7 cellular contexts compared by ENCODE assay signal in genomic region chr1:206224190-206224776, GRCh38. TPM values are rescaled to one million over a fixed set of nuclear protein-coding genes. Genes with fewer than 3 reads are reported as not detected.
DNase-seq lines count a peak whose midpoint lies in the region; ATAC-seq, FAIRE-seq and TF ChIP-seq lines count a peak whose summit lies in the region.
"Not testable (repeated sequence)": the region's sequence is repeated elsewhere in the genome, so short reads cannot be mapped to it uniquely, and the experiment has no call there.

No MANE protein-coding gene starts in this region.

- not testable (repeated sequence) for H3K9me3 ChIP-seq in mammary epithelial cell (replicated peaks; ENCODE audit: insufficient read depth, low read length)

- not testable (repeated sequence) for H3K27ac Mint-ChIP-seq in activated CD8-positive, alpha-beta memory T cell treated with anti-CD3 and anti-CD28 coated beads, Interleukin-2, amount 10 ng/mL, durations not matched to agents 7 days and 5 days; stimulated activated effector memory CD8-positive, alpha-beta T cell treated with anti-CD3 and anti-CD28 coated beads, Interleukin-12 subunit alpha, Interleukin-12 subunit beta, amount 100 ng/mL, for 72 hours
- H3K27ac Mint-ChIP-seq in activated T-helper 2 cell treated with anti-CD3 and anti-CD28 coated beads, Interferon-gamma antibody, Interleukin-2, Interleukin-4, amounts not matched to agents 10 μg/mL and 5 μg/mL and 100 μg/mL, durations not matched to agents 14 hours and 24 hours and 36 hours = peak overlapping the region; percentile 76

- not testable (repeated sequence) for H3K36me3 Mint-ChIP-seq in activated CD8-positive, alpha-beta memory T cell treated with anti-CD3 and anti-CD28 coated beads, Interleukin-2, amount 10 ng/mL, durations not matched to agents 7 days and 5 days; activated T-helper 2 cell treated with anti-CD3 and anti-CD28 coated beads, Interferon-gamma antibody, Interleukin-2, Interleukin-4, amounts not matched to agents 10 μg/mL and 5 μg/mL and 100 μg/mL, durations not matched to agents 14 hours and 24 hours and 36 hours (ENCODE audit: low read depth); stimulated activated effector memory CD8-positive, alpha-beta T cell treated with anti-CD3 and anti-CD28 coated beads, Interleukin-12 subunit alpha, Interleukin-12 subunit beta, amount 100 ng/mL, for 72 hours

- not testable (repeated sequence) for H3K36me3 ChIP-seq in mammary epithelial cell (ENCODE audit: insufficient read depth, low read length)

- H3K9ac ChIP-seq in mammary epithelial cell (ENCODE audit: insufficient read depth, low read length) = not testable (repeated sequence)

- FAIRE-seq in RCC 7860 (lab: Jason Lieb, UNC) = peak; percentile 63

- dilution Hi-C loops in mammary epithelial cell (cut with HindIII; ENCODE audit: low sequenced_read_pairs) = not testable (repeated sequence)

- DNase-seq in EH (ENCODE audit: low read depth) (peak; percentile 1), RCC 7860 (ENCODE audit: low spot score) (peak; percentile 11), mammary epithelial cell (peak; percentile 16), kidney tubule cell (ENCODE audit: low spot score) (peak; percentile 1)
- DNase-seq in activated CD8-positive, alpha-beta memory T cell treated with anti-CD3 and anti-CD28 coated beads, Interleukin-2, amount 10 ng/mL, durations not matched to agents 7 days and 5 days; activated T-helper 2 cell treated with anti-CD3 and anti-CD28 coated beads, Interferon-gamma antibody, Interleukin-2, Interleukin-4, amounts not matched to agents 10 μg/mL and 5 μg/mL and 100 μg/mL, durations not matched to agents 14 hours and 24 hours and 36 hours (ENCODE audit: low spot score); stimulated activated effector memory CD8-positive, alpha-beta T cell treated with anti-CD3 and anti-CD28 coated beads, Interleukin-12 subunit alpha, Interleukin-12 subunit beta, amount 100 ng/mL, for 72 hours (ENCODE audit: low spot score in 2 of 2): not testable (repeated sequence)

- not testable (repeated sequence) for H3K4me3 ChIP-seq in mammary epithelial cell (replicated peaks in 1 of 3; ENCODE audit: insufficient read depth in 1 of 3, low read depth in 2 of 3, low read length in 3 of 3)

- not testable (repeated sequence) for H3K4me1 ChIP-seq in mammary epithelial cell (ENCODE audit: insufficient read depth, low read length)

- WGBS in mammary epithelial cell (ENCODE audit: low coverage, missing lambda C conversion rate) = 100% methylated on average over 1 of the region's 6 CpGs

- intact Hi-C loops in activated T-helper 2 cell treated with anti-CD3 and anti-CD28 coated beads, Interferon-gamma antibody, Interleukin-2, Interleukin-4, amounts not matched to agents 10 μg/mL and 5 μg/mL and 100 μg/mL, durations not matched to agents 14 hours and 24 hours and 36 hours (cut with micrococcal nuclease); mammary epithelial cell (cut with micrococcal nuclease): not testable (repeated sequence)

- CTCF ChIA-PET in activated CD8-positive, alpha-beta memory T cell treated with anti-CD3 and anti-CD28 coated beads, Interleukin-2, amount 10 ng/mL, durations not matched to agents 7 days and 5 days (lab: Charles Lee); mammary epithelial cell (lab: Charles Lee; ENCODE audit: low non-redundant PET): not testable (repeated sequence)

- TF ChIP-seq CTCF in mammary epithelial cell (conservative IDR thresholded peaks at IDR 0.05 in 1 of 2, IDR thresholded peaks at IDR 0.05 in 1 of 2; ENCODE audit: extremely low read depth in 1 of 2, insufficient read depth in 1 of 2, low read depth in 1 of 2, low read length in 2 of 2) = not testable (repeated sequence)

- not testable (repeated sequence) for H3K27me3 Mint-ChIP-seq in activated CD8-positive, alpha-beta memory T cell treated with anti-CD3 and anti-CD28 coated beads, Interleukin-2, amount 10 ng/mL, durations not matched to agents 7 days and 5 days; activated T-helper 2 cell treated with anti-CD3 and anti-CD28 coated beads, Interferon-gamma antibody, Interleukin-2, Interleukin-4, amounts not matched to agents 10 μg/mL and 5 μg/mL and 100 μg/mL, durations not matched to agents 14 hours and 24 hours and 36 hours (ENCODE audit: low read depth)

- H3K4me2 ChIP-seq in mammary epithelial cell (ENCODE audit: insufficient read depth, low read depth, low read length) = not testable (repeated sequence)

- BruUV-seq in mammary epithelial cell (replicated peaks; lab: Mats Ljungman, UMichigan) = not testable (repeated sequence)

- H3K4me1 Mint-ChIP-seq in activated CD8-positive, alpha-beta memory T cell treated with anti-CD3 and anti-CD28 coated beads, Interleukin-2, amount 10 ng/mL, durations not matched to agents 7 days and 5 days; activated T-helper 2 cell treated with anti-CD3 and anti-CD28 coated beads, Interferon-gamma antibody, Interleukin-2, Interleukin-4, amounts not matched to agents 10 μg/mL and 5 μg/mL and 100 μg/mL, durations not matched to agents 14 hours and 24 hours and 36 hours (ENCODE audit: low read depth); stimulated activated effector memory CD8-positive, alpha-beta T cell treated with anti-CD3 and anti-CD28 coated beads, Interleukin-12 subunit alpha, Interleukin-12 subunit beta, amount 100 ng/mL, for 72 hours: not testable (repeated sequence)

- not testable (repeated sequence) for H3K4me3 Mint-ChIP-seq in activated CD8-positive, alpha-beta memory T cell treated with anti-CD3 and anti-CD28 coated beads, Interleukin-2, amount 10 ng/mL, durations not matched to agents 7 days and 5 days; activated T-helper 2 cell treated with anti-CD3 and anti-CD28 coated beads, Interferon-gamma antibody, Interleukin-2, Interleukin-4, amounts not matched to agents 10 μg/mL and 5 μg/mL and 100 μg/mL, durations not matched to agents 14 hours and 24 hours and 36 hours (ENCODE audit: low read depth); stimulated activated effector memory CD8-positive, alpha-beta T cell treated with anti-CD3 and anti-CD28 coated beads, Interleukin-12 subunit alpha, Interleukin-12 subunit beta, amount 100 ng/mL, for 72 hours

- H3K27me3 ChIP-seq in mammary epithelial cell (ENCODE audit: insufficient read depth, low read length) = not testable (repeated sequence)

- in situ Hi-C loops in mammary epithelial cell (cut with MboI; ENCODE audit: low sequenced_read_pairs in 2 of 2) = not testable (repeated sequence)

- peak; percentile 27 for ATAC-seq in activated CD8-positive, alpha-beta memory T cell treated with anti-CD3 and anti-CD28 coated beads, Interleukin-2, amount 10 ng/mL, durations not matched to agents 7 days and 5 days
- ATAC-seq in stimulated activated effector memory CD8-positive, alpha-beta T cell treated with anti-CD3 and anti-CD28 coated beads, Interleukin-12 subunit alpha, Interleukin-12 subunit beta, amount 100 ng/mL, for 72 hours = peak; percentile 61

- H4K20me1 ChIP-seq in mammary epithelial cell (ENCODE audit: insufficient read depth, low read length) = not testable (repeated sequence)

- H2AFZ ChIP-seq in mammary epithelial cell (ENCODE audit: low read depth, low read length) = not testable (repeated sequence)

- H3K27ac ChIP-seq in mammary epithelial cell (ENCODE audit: insufficient read depth, low read depth, low read length) = not testable (repeated sequence)

- not testable (repeated sequence) for H3K9me3 Mint-ChIP-seq in activated CD8-positive, alpha-beta memory T cell treated with anti-CD3 and anti-CD28 coated beads, Interleukin-2, amount 10 ng/mL, durations not matched to agents 7 days and 5 days (ENCODE audit: low read depth); activated T-helper 2 cell treated with anti-CD3 and anti-CD28 coated beads, Interferon-gamma antibody, Interleukin-2, Interleukin-4, amounts not matched to agents 10 μg/mL and 5 μg/mL and 100 μg/mL, durations not matched to agents 14 hours and 24 hours and 36 hours; stimulated activated effector memory CD8-positive, alpha-beta T cell treated with anti-CD3 and anti-CD28 coated beads, Interleukin-12 subunit alpha, Interleukin-12 subunit beta, amount 100 ng/mL, for 72 hours

- H3K79me2 ChIP-seq in mammary epithelial cell (ENCODE audit: insufficient read depth, low read length) = not testable (repeated sequence)

RNA-seq across cellular contexts. Expression of gene SRGAP2, which starts 20.9 kb away (rescaled TPM):
- total RNA-seq in activated CD8-positive, alpha-beta memory T cell treated with anti-CD3 and anti-CD28 coated beads, Interleukin-2, amount 10 ng/mL, durations not matched to agents 7 days and 5 days = 100 to 1,000 TPM; 124 to 130 TPM
- total RNA-seq in activated T-helper 2 cell treated with anti-CD3 and anti-CD28 coated beads, Interferon-gamma antibody, Interleukin-2, Interleukin-4, amounts not matched to agents 10 μg/mL and 5 μg/mL and 100 μg/mL, durations not matched to agents 14 hours and 24 hours and 36 hours = 142 and 157 TPM in 2 replicates
- total RNA-seq in mammary epithelial cell = 10 to 100 TPM; 47.0 to 59.7 TPM
- polyA plus RNA-seq in mammary epithelial cell = 7.1 TPM
- 65.7 TPM for polyA minus RNA-seq in mammary epithelial cell

RNA-seq across cellular contexts. Expression of gene FAM72A, which starts 21.6 kb away (rescaled TPM):
- total RNA-seq in activated CD8-positive, alpha-beta memory T cell treated with anti-CD3 and anti-CD28 coated beads, Interleukin-2, amount 10 ng/mL, durations not matched to agents 7 days and 5 days = 10 to 100 TPM; 36.3 to 37.4 TPM
- total RNA-seq in activated T-helper 2 cell treated with anti-CD3 and anti-CD28 coated beads, Interferon-gamma antibody, Interleukin-2, Interleukin-4, amounts not matched to agents 10 μg/mL and 5 μg/mL and 100 μg/mL, durations not matched to agents 14 hours and 24 hours and 36 hours = 28.2 and 29.5 TPM in 2 replicates
- 1 to 10 TPM; 1.5 to 7.4 TPM for total RNA-seq in mammary epithelial cell
- polyA plus RNA-seq in mammary epithelial cell = 5.2 TPM
- polyA minus RNA-seq in mammary epithelial cell = 3.2 TPM
